17 cellular contexts compared by ENCODE assay signal in genomic region chr1:232557096-232557495, GRCh38.
DNase-seq lines count a peak whose midpoint lies in the region; ATAC-seq and TF ChIP-seq lines count a peak whose summit lies in the region.
"Had no signal": no experiment of that assay in that cellular context is flagged by ENCODE, and none has a peak within 500 bp of the region (broad histone marks: within the 10 kb centered on the region; RNA-seq: fewer than 3 reads in every experiment).

No MANE protein-coding gene starts in this region.

- no peaks in the 10 kb centered on the region for H3K9me3 Mint-ChIP-seq in neural progenitor cell
- H3K9me3 Mint-ChIP-seq: CD4-positive, alpha-beta memory T cell had no signal

- H3K9me3 ChIP-seq in HEK293 (ENCODE audit: control insufficient read depth, insufficient read depth, low read depth, low read length): no peaks in the 10 kb centered on the region
- H3K9me3 ChIP-seq in colonic mucosa: no peaks in the 10 kb centered on the region
- H3K9me3 ChIP-seq in right atrium auricular region: no peaks in the 10 kb centered on the region
- no peaks in the 10 kb centered on the region for H3K9me3 ChIP-seq in neural progenitor cell (ENCODE audit: low read depth)
- H3K9me3 ChIP-seq in prostate gland: no peaks in the 10 kb centered on the region
- H3K9me3 ChIP-seq in ascending aorta: no peaks in the 10 kb centered on the region
- H3K9me3 ChIP-seq: BE2C, MG63 had no signal

- peak overlapping the region; percentile 84 for H3K27ac Mint-ChIP-seq in neural progenitor cell

- TF ChIP-seq CTCF in HEK293 (tag by site-specific recombination; IDR thresholded peaks at IDR 0.05) (no peak), colonic mucosa (IDR thresholded peaks at IDR 0.05) (no peak), right atrium auricular region (IDR thresholded peaks at IDR 0.05) (no peak), neural progenitor cell (IDR thresholded peaks at IDR 0.05) (no peak), prostate gland (IDR thresholded peaks at IDR 0.05) (no peak), ascending aorta (IDR thresholded peaks at IDR 0.05) (no peak)

- no peak overlapping the region; the same call in 1 of the 2 replicates for H3K27ac ChIP-seq in HEK293 (ENCODE audit: extremely low read depth, low read depth, low read length)
- no peak overlapping the region for H3K27ac ChIP-seq in colonic mucosa
- peak overlapping the region; percentile 8 to 85 for H3K27ac ChIP-seq in right atrium auricular region
- no peak overlapping the region for H3K27ac ChIP-seq in neural progenitor cell
- H3K27ac ChIP-seq in prostate gland: no peak overlapping the region
- no peak overlapping the region for H3K27ac ChIP-seq in ascending aorta

- no peak for TF ChIP-seq POLR2A in prostate gland (IDR thresholded peaks at IDR 0.05)

- WGBS in prostate gland: 91% methylated on average over 7 of the region's 7 CpGs

- POLR2A ChIA-PET in HEK293 (lab: Yijun Ruan, JAX): interaction anchor here (1.1 to 1.9 kb wide), 4 partner anchors 9 to 1219 kb away, joined by 3 to 7 read pairs (median 3); partner anchors contain the start of genes EXOC8 and SPRTN

- peak; percentile 62 for DNase-seq in colonic mucosa
- no peak for DNase-seq in right atrium auricular region (ENCODE audit: low spot score)
- no peak for DNase-seq in neural progenitor cell (ENCODE audit: low spot score)
- no peak for DNase-seq in prostate gland (ENCODE audit: low spot score)
- DNase-seq in iPS-NIHi11 (ENCODE audit: low spot score): no peak
- DNase-seq in ascending aorta (ENCODE audit: low spot score in 2 of 2): no peak
- DNase-seq: BE2C; CD4-positive, alpha-beta memory T cell; DMS79 treated with DMSO at 0.1 percent for 48 hours; MG63; NCI-H1092 treated with DMSO at 0.1 percent for 48 hours; NCI-H1694 treated with DMSO at 0.1 percent for 48 hours; NCI-H446; NCI-H748 treated with DMSO at 0.1 percent for 48 hours had no signal

- H3K79me2 ChIP-seq in neural progenitor cell (ENCODE audit: low read depth): no peaks in the 10 kb centered on the region

- H3K4me3 Mint-ChIP-seq in neural progenitor cell: peak overlapping the region; percentile 6

- H3K4me1 Mint-ChIP-seq in neural progenitor cell: peaks cover 87% of the 10 kb centered on the region

- peaks cover 70% of the 10 kb centered on the region for H3K4me1 ChIP-seq in HEK293 (ENCODE audit: control insufficient read depth, insufficient read depth, low read length)
- peaks cover 5% of the 10 kb centered on the region for H3K4me1 ChIP-seq in colonic mucosa
- peaks cover 0 to 93% of the 10 kb centered on the region in 2 donors for H3K4me1 ChIP-seq in right atrium auricular region
- peaks cover 44% of the 10 kb centered on the region for H3K4me1 ChIP-seq in neural progenitor cell
- no peaks in the 10 kb centered on the region for H3K4me1 ChIP-seq in prostate gland (replicated peaks)
- peaks cover 0 to 7% of the 10 kb centered on the region in 2 donors for H3K4me1 ChIP-seq in ascending aorta

- H3K27me3 ChIP-seq in colonic mucosa (no peaks in the 10 kb centered on the region), right atrium auricular region (no peaks in the 10 kb centered on the region), neural progenitor cell (no peaks in the 10 kb centered on the region), prostate gland (replicated peaks; ENCODE audit: insufficient read depth) (no peaks in the 10 kb centered on the region), ascending aorta (no peaks in the 10 kb centered on the region)
- H3K27me3 ChIP-seq: BE2C, MG63 had no signal

- no peak for ATAC-seq in HG02938 (IDR thresholded peaks at IDR 0.05; ENCODE audit: unreplicated experiment)
- ATAC-seq: HCT116 had no signal

- no peaks in the 10 kb centered on the region for H3K36me3 Mint-ChIP-seq in neural progenitor cell
- H3K36me3 Mint-ChIP-seq: CD4-positive, alpha-beta memory T cell had no signal

- H3K27me3 Mint-ChIP-seq in neural progenitor cell (ENCODE audit: insufficient read depth, low read depth): peaks cover 4% of the 10 kb centered on the region

- H2AFZ ChIP-seq in neural progenitor cell (replicated peaks): no peak overlapping the region

- CTCF ChIA-PET in HEK293 (lab: Yijun Ruan, JAX): interaction anchor here (0.6 to 2.3 kb wide), 3 partner anchors 70 to 679 kb away, joined by 3 to 9 read pairs (median 3); no protein-coding TSS in a partner anchor

- no peak overlapping the region for H3K9ac ChIP-seq in colonic mucosa (ENCODE audit: low read depth in 2 of 2, low read length in 2 of 2)
- H3K9ac ChIP-seq in neural progenitor cell: no peak overlapping the region

- intact Hi-C loops in colonic mucosa (cut with DNase I): loop anchor here (10.0 kb wide), 1 partner anchor 68 kb away; no protein-coding TSS in a partner anchor
- intact Hi-C loops in prostate gland (cut with DNase I): no loop called here
- intact Hi-C loops in ascending aorta (cut with DNase I): no loop called here

- no peak overlapping the region for H3K4me2 ChIP-seq in neural progenitor cell

- no peaks in the 10 kb centered on the region; a peak in 1 of 3 replicates for H3K36me3 ChIP-seq in HEK293 (ENCODE audit: control insufficient read depth in 2 of 2, insufficient read depth in 1 of 2, low read length in 2 of 2)
- H3K36me3 ChIP-seq in colonic mucosa: no peaks in the 10 kb centered on the region
- H3K36me3 ChIP-seq in right atrium auricular region: no peaks in the 10 kb centered on the region
- H3K36me3 ChIP-seq in neural progenitor cell: no peaks in the 10 kb centered on the region
- no peaks in the 10 kb centered on the region for H3K36me3 ChIP-seq in prostate gland
- no peaks in the 10 kb centered on the region for H3K36me3 ChIP-seq in ascending aorta
- H3K36me3 ChIP-seq: BE2C had no signal

- H4K20me1 ChIP-seq in neural progenitor cell (ENCODE audit: low read depth): peaks cover 5% of the 10 kb centered on the region

- H3F3A ChIP-seq in neural progenitor cell (ENCODE audit: low read depth): peaks cover 11% of the 10 kb centered on the region

- no peak overlapping the region for H3K4me3 ChIP-seq in HEK293 (ENCODE audit: low read depth, low read length)
- no peak overlapping the region for H3K4me3 ChIP-seq in colonic mucosa
- no peak overlapping the region for H3K4me3 ChIP-seq in right atrium auricular region
- no peak overlapping the region for H3K4me3 ChIP-seq in neural progenitor cell
- H3K4me3 ChIP-seq in prostate gland: no peak overlapping the region
- no peak overlapping the region for H3K4me3 ChIP-seq in ascending aorta
- H3K4me3 ChIP-seq: MG63 had no signal

TF ChIP-seq in HEK293, 187 proteins besides CTCF, POLR2A, EP300 and RAD21:
- TF ChIP-seq ZNF596 (tag by site-specific recombination; IDR thresholded peaks at IDR 0.05) (0 out of 2 replicates have a peak, but pooled peaks have one; percentile 4), ZXDB (tag by site-specific recombination; IDR thresholded peaks at IDR 0.05) (0 out of 2 replicates have a peak, but pooled peaks have one; percentile 17), PRDM1 (tag by site-specific recombination; IDR thresholded peaks at IDR 0.05) (no peak)

Comparison
In these comparisons a context has a peak if more than half of its experiments do, and no peak if none do; other contexts are left out.
1. H3K27ac ChIP-seq: peak in right atrium auricular region (2 of 2); none in HEK293 (single experiment), colonic mucosa (single experiment), neural progenitor cell (single experiment), prostate gland (0 of 2) and ascending aorta (0 of 2).